In the genomic region with DNA sequence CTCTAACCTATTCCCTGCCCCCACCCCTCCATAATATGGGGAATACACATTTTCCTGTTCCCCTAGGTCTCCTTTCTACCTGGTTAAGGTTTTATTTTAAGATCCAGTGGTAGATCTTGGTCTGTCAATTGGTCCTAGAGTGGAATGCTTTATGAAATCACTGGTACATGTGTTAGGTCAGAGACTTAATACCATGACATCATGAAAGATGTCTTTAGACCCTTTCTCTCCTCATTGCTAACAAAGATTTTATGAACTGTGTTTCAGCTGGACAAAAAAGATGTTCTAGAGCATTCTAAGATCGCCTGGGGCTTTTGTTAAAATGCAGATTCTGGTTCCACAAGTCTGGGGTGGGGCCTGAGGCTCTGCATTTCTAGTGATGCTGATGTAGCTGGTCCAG, we compare ENCODE assay signal across 19 cellular contexts. TPM values are rescaled to one million over a fixed set of nuclear protein-coding genes. Genes with fewer than 3 reads are reported as not detected.
DNase-seq lines count a peak whose midpoint lies in the region; ATAC-seq and TF ChIP-seq lines count a peak whose summit lies in the region.
"Had no signal": no experiment of that assay in that cellular context is flagged by ENCODE, and none has a peak within 500 bp of the region (broad histone marks: within the 10 kb centered on the region; RNA-seq: fewer than 3 reads in every experiment).

No MANE protein-coding gene starts in this region.

- no peaks in the 10 kb centered on the region for H3K9me3 ChIP-seq in RWPE2 (ENCODE audit: severe bottlenecking)
- no peaks in the 10 kb centered on the region for H3K9me3 ChIP-seq in tibial nerve
- H3K9me3 ChIP-seq: BLaER1 treated with 17β-estradiol and CSF1 and Interleukin-3, amounts not matched to agents 10 nM and 100 nM had no signal

- no peak for ATAC-seq in RWPE2 (ENCODE audit: low read depth)
- no peak for ATAC-seq in activated T-cell treated with anti-CD3 and anti-CD28 coated beads, Interleukin-2, amount 50 U/mL, for 72 hours (replicated peaks in 1 of 2)
- ATAC-seq: GM23338; left cardiac atrium; stimulated activated naive CD8-positive, alpha-beta T cell treated with anti-CD3 and anti-CD28 coated beads, Interleukin-15, Interleukin-2, amounts not matched to agents 100 U/mL and 50 U/mL, for 24 hours had no signal

- H3K27ac ChIP-seq in RWPE2 (ENCODE audit: poor library complexity, severe bottlenecking) (peak overlapping the region; percentile 93), tibial nerve (peak overlapping the region in 3 of 4 donors; percentile 86 to 99 (median 98))

- DNase-seq in RWPE2 (ENCODE audit: low spot score), result no peak
- no peak for DNase-seq in tibial nerve (ENCODE audit: low spot score in 2 of 2)
- DNase-seq in activated T-cell treated with anti-CD3 and anti-CD28 coated beads, Interleukin-2, amount 50 U/mL, for 72 hours, result no peak
- DNase-seq in stimulated activated CD4-positive, alpha-beta T cell treated with anti-CD3 and anti-CD28 coated beads, Interleukin-4, amount 100 ng/mL, for 1 hour, result no peak
- DNase-seq in NAMALWA (ENCODE audit: low spot score), result no peak
- no peak for DNase-seq in pons (ENCODE audit: low spot score)
- DNase-seq: activated CD4-positive, alpha-beta T cell treated with anti-CD3 and anti-CD28 coated beads for 48 hours; activated naive CD8-positive, alpha-beta T cell treated with anti-CD3 and anti-CD28 coated beads for 36 hours; activated T-cell treated with anti-CD3 and anti-CD28 coated beads for 4 hours; DMS153; KG1; left cardiac atrium; NCI-H1417 treated with DMSO at 0.1 percent for 48 hours; stimulated activated naive CD8-positive, alpha-beta T cell treated with anti-CD3 and anti-CD28 coated beads, Interleukin-15, Interleukin-2, amounts not matched to agents 100 U/mL and 50 U/mL, for 24 hours; T-helper 1 cell had no signal

- peak overlapping the region; percentile 85 for H3K27ac Mint-ChIP-seq in dendritic cell treated with granulocyte-macrophage colony-stimulating factor and Interleukin-4, amounts not matched to agents 40 ng/mL and 50 ng/mL, for 4 days
- H3K27ac Mint-ChIP-seq in nephron, result peak overlapping the region in 2 of 3 experiments; percentile 95 to 96
- H3K27ac Mint-ChIP-seq in activated T-cell treated with anti-CD3 and anti-CD28 coated beads, Interleukin-2, amount 50 U/mL, for 72 hours, result no peak overlapping the region
- H3K27ac Mint-ChIP-seq: activated naive CD8-positive, alpha-beta T cell treated with anti-CD3 and anti-CD28 coated beads for 36 hours; GM23338 had no signal

- H3K27me3 Mint-ChIP-seq in dendritic cell treated with granulocyte-macrophage colony-stimulating factor and Interleukin-4, amounts not matched to agents 40 ng/mL and 50 ng/mL, for 4 days, result no peaks in the 10 kb centered on the region
- H3K27me3 Mint-ChIP-seq in nephron (ENCODE audit: low read depth), result no peaks in the 10 kb centered on the region
- H3K27me3 Mint-ChIP-seq in activated T-cell treated with anti-CD3 and anti-CD28 coated beads, Interleukin-2, amount 50 U/mL, for 72 hours (ENCODE audit: low read depth), result peaks cover 11% of the 10 kb centered on the region
- H3K27me3 Mint-ChIP-seq: activated naive CD8-positive, alpha-beta T cell treated with anti-CD3 and anti-CD28 coated beads for 36 hours had no signal

- H3K4me3 Mint-ChIP-seq in dendritic cell treated with granulocyte-macrophage colony-stimulating factor and Interleukin-4, amounts not matched to agents 40 ng/mL and 50 ng/mL, for 4 days, result no peak overlapping the region
- no peak overlapping the region for H3K4me3 Mint-ChIP-seq in nephron
- H3K4me3 Mint-ChIP-seq in activated T-cell treated with anti-CD3 and anti-CD28 coated beads, Interleukin-2, amount 50 U/mL, for 72 hours, result no peak overlapping the region
- H3K4me3 Mint-ChIP-seq: activated naive CD8-positive, alpha-beta T cell treated with anti-CD3 and anti-CD28 coated beads for 36 hours; GM23338 had no signal

- no peaks in the 10 kb centered on the region for H3K9me3 Mint-ChIP-seq in dendritic cell treated with granulocyte-macrophage colony-stimulating factor and Interleukin-4, amounts not matched to agents 40 ng/mL and 50 ng/mL, for 4 days
- H3K9me3 Mint-ChIP-seq in nephron, result no peaks in the 10 kb centered on the region
- no peaks in the 10 kb centered on the region for H3K9me3 Mint-ChIP-seq in activated T-cell treated with anti-CD3 and anti-CD28 coated beads, Interleukin-2, amount 50 U/mL, for 72 hours
- H3K9me3 Mint-ChIP-seq: activated naive CD8-positive, alpha-beta T cell treated with anti-CD3 and anti-CD28 coated beads for 36 hours; GM23338 had no signal

- H3K4me3 ChIP-seq in RWPE2 (ENCODE audit: severe bottlenecking), result no peak overlapping the region
- H3K4me3 ChIP-seq in tibial nerve, result no peak overlapping the region
- H3K4me3 ChIP-seq: GM23338 had no signal

- peaks cover 79% of the 10 kb centered on the region for H3K36me3 Mint-ChIP-seq in dendritic cell treated with granulocyte-macrophage colony-stimulating factor and Interleukin-4, amounts not matched to agents 40 ng/mL and 50 ng/mL, for 4 days (ENCODE audit: low read depth)
- H3K36me3 Mint-ChIP-seq in nephron (ENCODE audit: low read depth), result no peaks in the 10 kb centered on the region
- no peaks in the 10 kb centered on the region for H3K36me3 Mint-ChIP-seq in activated T-cell treated with anti-CD3 and anti-CD28 coated beads, Interleukin-2, amount 50 U/mL, for 72 hours (ENCODE audit: insufficient read depth in 2 of 2)
- H3K36me3 Mint-ChIP-seq: activated naive CD8-positive, alpha-beta T cell treated with anti-CD3 and anti-CD28 coated beads for 36 hours had no signal

- TF ChIP-seq EP300 in tibial nerve (IDR thresholded peaks at IDR 0.05), result no peak

- 95% methylated on average over 1 of the region's 1 CpG for WGBS in tibial nerve, 2 donors

- H3K4me1 ChIP-seq in RWPE2 (ENCODE audit: insufficient read depth, poor library complexity, severe bottlenecking) (peaks cover 39% of the 10 kb centered on the region), tibial nerve (peaks cover 10 to 99% (median 90%) of the 10 kb centered on the region in 4 donors)

- H3K27me3 ChIP-seq in RWPE2 (ENCODE audit: insufficient read depth, poor library complexity, severe bottlenecking) (no peaks in the 10 kb centered on the region), tibial nerve (no peaks in the 10 kb centered on the region)
- H3K27me3 ChIP-seq: BLaER1 treated with 17β-estradiol and CSF1 and Interleukin-3, amounts not matched to agents 10 nM and 100 nM had no signal

- TF ChIP-seq CTCF in RWPE2 (IDR thresholded peaks at IDR 0.05; ENCODE audit: poor library complexity, severe bottlenecking) (no peak), nephron (IDR thresholded peaks at IDR 0.05; ENCODE audit: unreplicated experiment in 3 of 3) (no peak), tibial nerve (IDR thresholded peaks at IDR 0.05) (no peak)

- intact Hi-C loops in dendritic cell treated with granulocyte-macrophage colony-stimulating factor and Interleukin-4, amounts not matched to agents 40 ng/mL and 50 ng/mL, for 4 days (cut with micrococcal nuclease), result no loop called here

- no peak for TF ChIP-seq POLR2A in tibial nerve (IDR thresholded peaks at IDR 0.05)

- H3K36me3 ChIP-seq in RWPE2 (ENCODE audit: low read depth) (no peaks in the 10 kb centered on the region), tibial nerve (no peaks in the 10 kb centered on the region)

- peaks cover 86% of the 10 kb centered on the region for H3K4me1 Mint-ChIP-seq in dendritic cell treated with granulocyte-macrophage colony-stimulating factor and Interleukin-4, amounts not matched to agents 40 ng/mL and 50 ng/mL, for 4 days (ENCODE audit: low read depth)
- H3K4me1 Mint-ChIP-seq in nephron, result peaks cover 81% of the 10 kb centered on the region
- peaks cover 19% of the 10 kb centered on the region for H3K4me1 Mint-ChIP-seq in activated T-cell treated with anti-CD3 and anti-CD28 coated beads, Interleukin-2, amount 50 U/mL, for 72 hours (ENCODE audit: low read depth)

RNA-seq across cellular contexts. Expression of gene GSN, which starts 9.1 kb away (rescaled TPM):
- total RNA-seq in tibial nerve, result 1,000 to 10,000 TPM; 1,899 to 6,678 (median 4,539) TPM
- total RNA-seq in activated T-cell treated with anti-CD3 and anti-CD28 coated beads, Interleukin-2, amount 50 U/mL, for 72 hours, result 1 to 10 TPM; 3.6 to 4.0 TPM

Comparison
In these comparisons a context has a peak if more than half of its experiments do, and no peak if none do; other contexts are left out.
1. RNA of gene GSN, which starts 9.1 kb away (total RNA-seq): 1,899 to 6,678 TPM in tibial nerve; 3.6 to 4.0 TPM in activated T-cell treated with anti-CD3 and anti-CD28 coated beads, Interleukin-2, amount 50 U/mL, for 72 hours; every median in the first group is over 100 times any median in the second.